In the genomic region with DNA sequence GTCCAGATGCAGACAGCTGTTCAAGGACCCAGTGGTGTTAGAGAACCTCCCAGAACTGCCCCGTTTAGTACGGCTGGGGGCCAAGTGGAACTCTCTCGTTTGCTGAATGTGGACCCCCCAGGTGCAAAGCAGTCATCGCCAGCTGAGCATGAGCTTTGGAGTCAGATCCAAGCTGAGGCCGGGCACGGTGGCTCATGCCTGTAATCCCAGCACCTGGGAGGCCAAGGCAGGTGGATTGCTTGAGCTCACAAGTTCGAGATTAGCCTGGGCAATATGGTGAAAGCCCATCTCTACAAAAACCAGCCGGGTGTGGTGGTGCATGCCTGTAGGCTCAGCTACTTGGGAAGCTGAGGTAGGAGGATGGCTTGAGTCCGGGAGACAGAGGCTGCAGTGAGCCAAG, we compare ENCODE assay signal across 19 cellular contexts. TPM values are rescaled to one million over a fixed set of nuclear protein-coding genes. Genes with fewer than 3 reads are reported as not detected.
A peak's percentile ranks its signal among the peaks of the same experiment; 100 is the strongest.
DNase-seq lines count a peak whose midpoint lies in the region; ATAC-seq, FAIRE-seq and TF ChIP-seq lines count a peak whose summit lies in the region.
"Had no signal": no experiment of that assay in that cellular context is flagged by ENCODE, and none has a peak within 500 bp of the region (broad histone marks: within the 10 kb centered on the region; RNA-seq: fewer than 3 reads in every experiment).

No MANE protein-coding gene starts in this region.

- DNase-seq in kidney, result peak; percentile 50
- DNase-seq in sigmoid colon, result peak; percentile 51
- no peak for DNase-seq in A172 (ENCODE audit: low spot score)
- no peak for DNase-seq in NOMO-1 treated with dmso at 0.1 percent for 144 hours (lab: John Stamatoyannopoulos, UW; ENCODE audit: unreplicated experiment)
- DNase-seq: 8988T; AML-193; C1 segment of cervical spinal cord; Caco-2; Calu3; CD8-positive, alpha-beta T cell; DMS79 treated with DMSO at 0.1 percent for 48 hours; GF-D8 had no signal

- no peak for FAIRE-seq in kidney (lab: Jason Lieb, UNC)
- FAIRE-seq: A549, D721Med, G401.6, GM12891 had no signal

- WGBS in sigmoid colon, 2 donors, result 92% methylated on average over 9 of the region's 9 CpGs

- H3K9ac ChIP-seq in kidney (ENCODE audit: low read length in 2 of 2), result no peak overlapping the region

- no peak for ATAC-seq in GM18511 (IDR thresholded peaks at IDR 0.05; ENCODE audit: unreplicated experiment)
- ATAC-seq: A549; CD8-positive, alpha-beta T cell had no signal

- TF ChIP-seq CTCF in C4-2B (conservative IDR thresholded peaks at IDR 0.05) (no peak), kidney (IDR thresholded peaks at IDR 0.05; ENCODE audit: borderline replicate concordance, extremely low read depth, insufficient read depth) (no peak), sigmoid colon (IDR thresholded peaks at IDR 0.05) (no peak)

- H3K4me1 ChIP-seq in kidney (ENCODE audit: control insufficient read depth in 1 of 2, insufficient read depth in 1 of 2, low read depth in 1 of 2, low read length in 2 of 2) (peaks cover 0 to 7% of the 10 kb centered on the region in 2 donors), sigmoid colon (no peaks in the 10 kb centered on the region)

- TF ChIP-seq EP300 in sigmoid colon (IDR thresholded peaks at IDR 0.05), result no peak

- 0 out of 2 replicates have a peak overlapping the region, but pooled peaks have one; percentile 52 for H3K27ac ChIP-seq in C4-2B
- no peak overlapping the region for H3K27ac ChIP-seq in kidney (ENCODE audit: low read depth in 2 of 2, low read length in 2 of 2)
- H3K27ac ChIP-seq in sigmoid colon, result no peak overlapping the region
- H3K27ac ChIP-seq: A549 had no signal

- intact Hi-C loops in kidney (cut with DNase I) (no loop called here), sigmoid colon (cut with DNase I) (no loop called here)

- H3K27me3 ChIP-seq in sigmoid colon, result no peaks in the 10 kb centered on the region

- TF ChIP-seq POLR2A in sigmoid colon (IDR thresholded peaks at IDR 0.05), result no peak

- no peaks in the 10 kb centered on the region for H3K9me3 ChIP-seq in kidney (ENCODE audit: control insufficient read depth in 1 of 2, low read length in 2 of 2)
- H3K9me3 ChIP-seq in sigmoid colon, result no peaks in the 10 kb centered on the region
- H3K9me3 ChIP-seq: A549, Caco-2 had no signal

- H3K36me3 ChIP-seq in kidney (ENCODE audit: control insufficient read depth in 1 of 2, insufficient read depth in 2 of 2, low read length in 2 of 2), result no peaks in the 10 kb centered on the region
- H3K36me3 ChIP-seq in sigmoid colon, result no peaks in the 10 kb centered on the region

- no peak overlapping the region for H3K4me3 ChIP-seq in kidney (ENCODE audit: low read length in 2 of 2)
- H3K4me3 ChIP-seq in sigmoid colon, result no peak overlapping the region
- H3K4me3 ChIP-seq: A549 had no signal

RNA-seq across cellular contexts. Expression of a gene that starts 29.7 kb away (rescaled TPM):
- total RNA-seq in kidney, result 58.5 TPM
- polyA plus RNA-seq in kidney (ENCODE audit: insufficient read depth, low read depth, low replicate concordance), result 18.0 TPM
- 1 to 10 TPM; 1.5 to 3.0 (median 1.8) TPM for total RNA-seq in sigmoid colon
- polyA plus RNA-seq in sigmoid colon, result under 1 TPM in 2 of 3 donors, not detected in 1; 0.60 to 0.70 TPM
- total RNA-seq in A172 (2014; rRNA removed; shearing (Covaris generic)), result 3.5 and 4.6 TPM in 2 replicates
- total RNA-seq: CD4-positive, alpha-beta T cell; CD8-positive, alpha-beta T cell had no signal

Comparison
In these comparisons a context has a peak if more than half of its experiments do, and no peak if none do; other contexts are left out.
1. DNase-seq: peak in kidney (single experiment) and sigmoid colon (single experiment); none in A172 (single experiment) and NOMO-1 treated with dmso at 0.1 percent for 144 hours (single experiment).
2. RNA of a gene that starts 29.7 kb away (total RNA-seq): 58.5 TPM in kidney (single experiment); 3.5 to 4.6 TPM in A172 and 1.5 to 3.0 TPM in sigmoid colon; every median in the first group is over 10 times any median in the second.